Comparison of ENCODE assay signal across 8 cellular contexts in genomic region chr3:4633078-4634004, GRCh38.
DNase-seq lines count a peak whose midpoint lies in the region; ATAC-seq and TF ChIP-seq lines count a peak whose summit lies in the region.

No MANE protein-coding gene starts in this region.

- H3K4me1 ChIP-seq in GM23248 (ENCODE audit: insufficient read depth) (no peaks in the 10 kb centered on the region), MM.1S (ENCODE audit: low read length) (no peaks in the 10 kb centered on the region)
- H3K4me1 ChIP-seq in naive thymus-derived CD4-positive, alpha-beta T cell (ENCODE audit: control insufficient read depth in 2 of 2, insufficient read depth in 2 of 2, low read length in 2 of 2), result no peaks in the 10 kb centered on the region

- no peaks in the 10 kb centered on the region for H3K27me3 ChIP-seq in GM23248 (replicated peaks; ENCODE audit: insufficient read depth)
- no peaks in the 10 kb centered on the region for H3K27me3 ChIP-seq in MM.1S (replicated peaks; ENCODE audit: insufficient read depth, low read length)
- H3K27me3 ChIP-seq in naive thymus-derived CD4-positive, alpha-beta T cell (ENCODE audit: control insufficient read depth in 2 of 2, insufficient read depth in 2 of 2, low read length in 2 of 2), result no peaks in the 10 kb centered on the region

- no peak overlapping the region for H3K4me3 Mint-ChIP-seq in activated CD8-positive, alpha-beta memory T cell treated with anti-CD3 and anti-CD28 coated beads, Interleukin-2, amount 10 ng/mL, durations not matched to agents 7 days and 5 days
- no peak overlapping the region for H3K4me3 Mint-ChIP-seq in naive thymus-derived CD4-positive, alpha-beta T cell

- intact Hi-C loops in naive thymus-derived CD4-positive, alpha-beta T cell (cut with micrococcal nuclease), result loop anchor here (1.0 to 5.0 kb wide), 10 partner anchors 114 to 1431 kb away; partner anchors contain the start of genes ITPR1 (in 1 of the 2), SETMAR (in 1 of the 2) and SUMF1 (in 1 of the 2)

- in situ Hi-C loops in GM23248 (cut with MboI), result no loop called here

- H3K4me2 ChIP-seq in GM23248 (ENCODE audit: unreplicated experiment) (no peak overlapping the region), MM.1S (ENCODE audit: low read depth, low read length) (no peak overlapping the region)

- TF ChIP-seq CTCF in MM.1S (IDR thresholded peaks at IDR 0.05; ENCODE audit: low read length), result peak; percentile 86

- no peak for DNase-seq in activated CD8-positive, alpha-beta memory T cell treated with anti-CD3 and anti-CD28 coated beads, Interleukin-2, amount 10 ng/mL, durations not matched to agents 7 days and 5 days
- no peak for DNase-seq in activated CD8-positive, alpha-beta memory T cell treated with anti-CD3 and anti-CD28 coated beads for 24 hours
- peak; percentile 74 for DNase-seq in GM23248
- DNase-seq in MM.1S, result peak; percentile 49
- peak in 6 of 9 donors; percentile 24 to 57 (median 44) for DNase-seq in naive thymus-derived CD4-positive, alpha-beta T cell
- DNase-seq in cortex of kidney (lab: John Stamatoyannopoulos, UW), result no peak

- ATAC-seq in activated CD8-positive, alpha-beta memory T cell treated with anti-CD3 and anti-CD28 coated beads, Interleukin-2, amount 10 ng/mL, durations not matched to agents 7 days and 5 days, result peak; percentile 76
- ATAC-seq in SK-N-SH treated with all-trans-retinoic acid at 6 μM for 48 hours (peak; percentile 92), esophagus mucosa (peak; percentile 69)
- ATAC-seq in naive thymus-derived CD4-positive, alpha-beta T cell, result peak; percentile 80

- no peaks in the 10 kb centered on the region for H3K9me3 Mint-ChIP-seq in activated CD8-positive, alpha-beta memory T cell treated with anti-CD3 and anti-CD28 coated beads, Interleukin-2, amount 10 ng/mL, durations not matched to agents 7 days and 5 days (ENCODE audit: low read depth)
- H3K9me3 Mint-ChIP-seq in naive thymus-derived CD4-positive, alpha-beta T cell, result no peaks in the 10 kb centered on the region

- H3K9me2 ChIP-seq in GM23248 (ENCODE audit: insufficient read depth) (no peaks in the 10 kb centered on the region), MM.1S (replicated peaks; ENCODE audit: insufficient read depth, low read length) (no peaks in the 10 kb centered on the region)

- H3K36me3 ChIP-seq in GM23248 (ENCODE audit: low read depth) (no peaks in the 10 kb centered on the region), MM.1S (replicated peaks; ENCODE audit: insufficient read depth, low read length) (no peaks in the 10 kb centered on the region)
- peaks cover 0 to 10% (median 0%) of the 10 kb centered on the region in 3 experiments for H3K36me3 ChIP-seq in naive thymus-derived CD4-positive, alpha-beta T cell (ENCODE audit: control insufficient read depth in 2 of 3, insufficient read depth in 3 of 3, low read length in 3 of 3)

- 50 to 52% methylated on average over 10 of the region's 10 CpGs for WGBS in GM23248 (ENCODE audit: low coverage in 1 of 2, low lambda C conversion rate in 2 of 2, missing lambda C conversion rate in 2 of 2), 2 experiments

- POLR2A ChIA-PET in naive thymus-derived CD4-positive, alpha-beta T cell (lab: Charles Lee), result interaction anchor here (0.7 to 0.8 kb wide), 3 partner anchors 23 to 283 kb away, joined by 3 read pairs; no protein-coding TSS in a partner anchor

- no peaks in the 10 kb centered on the region for H4K20me1 ChIP-seq in GM23248 (ENCODE audit: insufficient read depth)
- no peaks in the 10 kb centered on the region for H4K20me1 ChIP-seq in MM.1S (ENCODE audit: insufficient read depth, low read length)

- H3K79me2 ChIP-seq in GM23248 (ENCODE audit: insufficient read depth) (no peaks in the 10 kb centered on the region), MM.1S (ENCODE audit: low read length) (no peaks in the 10 kb centered on the region)

- CTCF ChIA-PET in activated CD8-positive, alpha-beta memory T cell treated with anti-CD3 and anti-CD28 coated beads, Interleukin-2, amount 10 ng/mL, durations not matched to agents 7 days and 5 days (lab: Charles Lee), result interaction anchor here (0.7 to 2.9 kb wide), 32 partner anchors 9 to 335 kb away, joined by 3 to 49 read pairs (median 4); partner anchors contain the start of gene ITPR1
- CTCF ChIA-PET in naive thymus-derived CD4-positive, alpha-beta T cell (lab: Charles Lee), result interaction anchor here (0.5 to 7.9 kb wide), 19 partner anchors 8 to 1338 kb away, joined by 3 to 79 read pairs (median 4); partner anchors contain the start of gene SUMF1

- no peak overlapping the region for H3K27ac ChIP-seq in GM23248
- H3K27ac ChIP-seq in MM.1S (ENCODE audit: low read length), result no peak overlapping the region
- H3K27ac ChIP-seq in naive thymus-derived CD4-positive, alpha-beta T cell (ENCODE audit: low read depth, low read length), result no peak overlapping the region

- H3K9me3 ChIP-seq in GM23248 (ENCODE audit: low read depth) (no peaks in the 10 kb centered on the region), MM.1S (replicated peaks; ENCODE audit: insufficient read depth, low read length) (no peaks in the 10 kb centered on the region)
- no peaks in the 10 kb centered on the region for H3K9me3 ChIP-seq in naive thymus-derived CD4-positive, alpha-beta T cell (ENCODE audit: control insufficient read depth in 2 of 3, low read length in 3 of 3)

- H2AFZ ChIP-seq in GM23248, result no peak overlapping the region
- H2AFZ ChIP-seq in MM.1S (ENCODE audit: low read length), result no peak overlapping the region

- no peak overlapping the region for H3K4me3 ChIP-seq in GM23248
- no peak overlapping the region for H3K4me3 ChIP-seq in MM.1S (ENCODE audit: low read length)
- H3K4me3 ChIP-seq in naive thymus-derived CD4-positive, alpha-beta T cell (ENCODE audit: low read length), result no peak overlapping the region

- H3K27ac Mint-ChIP-seq in activated CD8-positive, alpha-beta memory T cell treated with anti-CD3 and anti-CD28 coated beads, Interleukin-2, amount 10 ng/mL, durations not matched to agents 7 days and 5 days, result peak overlapping the region; percentile 55
- H3K27ac Mint-ChIP-seq in naive thymus-derived CD4-positive, alpha-beta T cell, result peak overlapping the region in 5 of 9 donors; percentile 1 to 53 (median 43)

- peaks cover 7% of the 10 kb centered on the region for H3K4me1 Mint-ChIP-seq in activated CD8-positive, alpha-beta memory T cell treated with anti-CD3 and anti-CD28 coated beads, Interleukin-2, amount 10 ng/mL, durations not matched to agents 7 days and 5 days
- H3K4me1 Mint-ChIP-seq in naive thymus-derived CD4-positive, alpha-beta T cell, result peaks cover 6 to 9% (median 7%) of the 10 kb centered on the region in 7 donors

- no peaks in the 10 kb centered on the region for H3K27me3 Mint-ChIP-seq in activated CD8-positive, alpha-beta memory T cell treated with anti-CD3 and anti-CD28 coated beads, Interleukin-2, amount 10 ng/mL, durations not matched to agents 7 days and 5 days
- no peaks in the 10 kb centered on the region for H3K27me3 Mint-ChIP-seq in naive thymus-derived CD4-positive, alpha-beta T cell

- no peak overlapping the region for H3K9ac ChIP-seq in GM23248
- no peak overlapping the region for H3K9ac ChIP-seq in MM.1S (ENCODE audit: low read length)

- H3K36me3 Mint-ChIP-seq in activated CD8-positive, alpha-beta memory T cell treated with anti-CD3 and anti-CD28 coated beads, Interleukin-2, amount 10 ng/mL, durations not matched to agents 7 days and 5 days, result peaks cover 2% of the 10 kb centered on the region
- H3K36me3 Mint-ChIP-seq in naive thymus-derived CD4-positive, alpha-beta T cell, result peaks cover 0 to 5% (median 0%) of the 10 kb centered on the region in 5 donors

- H3F3A ChIP-seq in GM23248 (ENCODE audit: insufficient read depth), result no peaks in the 10 kb centered on the region
- no peaks in the 10 kb centered on the region for H3F3A ChIP-seq in MM.1S (ENCODE audit: insufficient read depth, low read length)

TF ChIP-seq in SK-N-SH treated with all-trans-retinoic acid at 6 μM for 48 hours, 23 proteins besides CTCF, POLR2A, EP300 and RAD21 (continues in another document):
- no peak for TF ChIP-seq BACH2 (CRISPR knock-in tag; IDR thresholded peaks at IDR 0.05; ENCODE audit: borderline replicate concordance)
- no peak for TF ChIP-seq ZNF8 (CRISPR knock-in tag; IDR thresholded peaks at IDR 0.05)
- TF ChIP-seq ZNF70 (CRISPR knock-in tag; IDR thresholded peaks at IDR 0.05), result no peak
- no peak for TF ChIP-seq ARNTL (CRISPR knock-in tag; IDR thresholded peaks at IDR 0.05; ENCODE audit: borderline replicate concordance, low read depth)
- no peak for TF ChIP-seq SNAI2 (CRISPR knock-in tag; IDR thresholded peaks at IDR 0.05)
- no peak for TF ChIP-seq RARB (CRISPR knock-in tag; IDR thresholded peaks at IDR 0.05)
- TF ChIP-seq OSR1 (CRISPR knock-in tag; IDR thresholded peaks at IDR 0.05), result no peak
- TF ChIP-seq POU6F1 (CRISPR knock-in tag; IDR thresholded peaks at IDR 0.05; ENCODE audit: borderline replicate concordance, low read depth), result no peak
- TF ChIP-seq ISL1 (CRISPR knock-in tag; IDR thresholded peaks at IDR 0.05), result no peak
- no peak for TF ChIP-seq ESRRG (CRISPR knock-in tag; IDR thresholded peaks at IDR 0.05)
- TF ChIP-seq CREB5 (CRISPR knock-in tag; IDR thresholded peaks at IDR 0.05; ENCODE audit: low read depth), result no peak

Comparison
In these comparisons a context has a peak if more than half of its experiments do, and no peak if none do; other contexts are left out.
1. DNase-seq: peak in GM23248 (single experiment), MM.1S (single experiment) and naive thymus-derived CD4-positive, alpha-beta T cell (6 of 9); none in activated CD8-positive, alpha-beta memory T cell treated with anti-CD3 and anti-CD28 coated beads, Interleukin-2, amount 10 ng/mL, durations not matched to agents 7 days and 5 days (single experiment), activated CD8-positive, alpha-beta memory T cell treated with anti-CD3 and anti-CD28 coated beads for 24 hours (single experiment) and cortex of kidney (single experiment).
2. Peak in every context shown above with its lines, with median percentiles within 50 percentile points of each other: ATAC-seq.